In the genomic region with DNA sequence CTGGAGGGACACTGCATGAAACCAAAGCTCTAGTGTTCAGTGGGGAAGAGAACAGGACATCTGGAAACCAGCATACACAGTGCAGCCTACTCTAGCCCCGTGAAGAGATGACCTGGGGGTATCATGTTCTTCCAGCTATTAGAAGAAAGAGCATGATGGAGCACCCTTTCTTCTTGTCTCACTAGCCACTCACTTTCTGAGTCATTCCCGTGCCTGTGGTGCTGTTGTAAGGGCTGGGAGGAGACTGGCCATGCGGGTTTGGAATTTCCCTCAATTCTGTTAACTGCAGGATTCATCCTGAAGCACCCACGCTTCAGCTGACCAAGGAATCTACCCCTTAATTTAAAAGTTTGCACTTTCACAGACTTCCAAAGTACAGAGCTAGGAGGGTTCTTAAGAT, we compare ENCODE assay signal across 20 cellular contexts.
DNase-seq lines count a peak whose midpoint lies in the region; ATAC-seq, FAIRE-seq and TF ChIP-seq lines count a peak whose summit lies in the region.
"Had no signal": no experiment of that assay in that cellular context is flagged by ENCODE, and none has a peak within 500 bp of the region (broad histone marks: within the 10 kb centered on the region; RNA-seq: fewer than 3 reads in every experiment).

No MANE protein-coding gene starts in this region.

- H3K9me3 Mint-ChIP-seq in GM23338: no peaks in the 10 kb centered on the region
- H3K9me3 Mint-ChIP-seq: activated naive CD4-positive, alpha-beta T cell treated with anti-CD3 and anti-CD28 coated beads, Interleukin-2, amount 50 U/mL, for 24 hours; CD4-positive, CD25-positive, alpha-beta regulatory T cell had no signal

- no peaks in the 10 kb centered on the region for H3K9me2 ChIP-seq in GM23338 (ENCODE audit: insufficient read depth)

- H2AFZ ChIP-seq in GM23338: no peak overlapping the region
- H2AFZ ChIP-seq: parathyroid adenoma, PC-9 had no signal

- H3K79me2 ChIP-seq in GM23338 (replicated peaks; ENCODE audit: insufficient read depth): no peaks in the 10 kb centered on the region; the same call in 1 of the 2 replicates
- H3K79me2 ChIP-seq: parathyroid adenoma had no signal

- no peak for TF ChIP-seq CTCF in GM23338 (conservative IDR thresholded peaks at IDR 0.05; ENCODE audit: low read depth in 2 of 2)
- no peak for TF ChIP-seq CTCF in epithelial cell of esophagus (IDR thresholded peaks at IDR 0.05; ENCODE audit: insufficient read depth, low read depth, low read length, missing control alignments)

- H3K4me3 ChIP-seq in GM23338: no peak overlapping the region
- H3K4me3 ChIP-seq in epithelial cell of esophagus (ENCODE audit: low read length): no peak overlapping the region
- H3K4me3 ChIP-seq: PC-9 had no signal

- H3K4me2 ChIP-seq in GM23338: no peak overlapping the region
- H3K4me2 ChIP-seq: PC-9 had no signal

- no peak overlapping the region for H3K27ac Mint-ChIP-seq in GM23338
- H3K27ac Mint-ChIP-seq: activated naive CD4-positive, alpha-beta T cell treated with anti-CD3 and anti-CD28 coated beads, Interleukin-2, amount 50 U/mL, for 24 hours; CD4-positive, CD25-positive, alpha-beta regulatory T cell had no signal

- H3K4me3 Mint-ChIP-seq in GM23338: no peak overlapping the region
- H3K4me3 Mint-ChIP-seq: activated naive CD4-positive, alpha-beta T cell treated with anti-CD3 and anti-CD28 coated beads, Interleukin-2, amount 50 U/mL, for 24 hours; CD4-positive, CD25-positive, alpha-beta regulatory T cell had no signal

- no peaks in the 10 kb centered on the region for H3K36me3 ChIP-seq in GM23338 (ENCODE audit: insufficient read depth)

- peaks cover 3% of the 10 kb centered on the region for H3K27me3 Mint-ChIP-seq in GM23338 (ENCODE audit: insufficient read depth, low read depth, poor library complexity)
- H3K27me3 Mint-ChIP-seq: activated naive CD4-positive, alpha-beta T cell treated with anti-CD3 and anti-CD28 coated beads, Interleukin-2, amount 50 U/mL, for 24 hours had no signal

- H3K4me1 Mint-ChIP-seq in GM23338: peaks cover 26% of the 10 kb centered on the region
- H3K4me1 Mint-ChIP-seq: activated naive CD4-positive, alpha-beta T cell treated with anti-CD3 and anti-CD28 coated beads, Interleukin-2, amount 50 U/mL, for 24 hours; CD4-positive, CD25-positive, alpha-beta regulatory T cell had no signal

- no peaks in the 10 kb centered on the region; the same call in 1 of the 2 replicates for H3K4me1 ChIP-seq in GM23338 (ENCODE audit: insufficient read depth)
- H3K4me1 ChIP-seq: parathyroid adenoma had no signal

- ATAC-seq in GM23338: peak; percentile 40
- no peak for ATAC-seq in GM21825 (IDR thresholded peaks at IDR 0.05; ENCODE audit: unreplicated experiment)
- ATAC-seq in HG02840 (IDR thresholded peaks at IDR 0.05; ENCODE audit: low FRiP score, unreplicated experiment): no peak
- ATAC-seq: activated CD4-positive, CD25-positive, alpha-beta regulatory T cell treated with anti-CD3 and anti-CD28 coated beads, Interleukin-2, amount 50 U/mL, for 24 hours had no signal

- no peaks in the 10 kb centered on the region for H4K20me1 ChIP-seq in GM23338 (replicated peaks; ENCODE audit: insufficient read depth)

- no peaks in the 10 kb centered on the region for H3K27me3 ChIP-seq in GM23338 (ENCODE audit: insufficient read depth)

- H3K36me3 Mint-ChIP-seq in GM23338 (ENCODE audit: low read depth): no peaks in the 10 kb centered on the region
- H3K36me3 Mint-ChIP-seq: activated naive CD4-positive, alpha-beta T cell treated with anti-CD3 and anti-CD28 coated beads, Interleukin-2, amount 50 U/mL, for 24 hours; CD4-positive, CD25-positive, alpha-beta regulatory T cell had no signal

- DNase-seq in GM23338 (ENCODE audit: low spot score) (no peak), RCC 7860 (ENCODE audit: low spot score) (peak; percentile 58), epithelial cell of esophagus (ENCODE audit: low read depth) (peak; percentile 42), renal cortical epithelial cell (ENCODE audit: low read depth) (peak; percentile 91), GOT3 (lab: John Stamatoyannopoulos, UW) (no peak), UCSD-AML1 (lab: John Stamatoyannopoulos, UW; ENCODE audit: unreplicated experiment) (no peak)
- DNase-seq: activated CD8-positive, alpha-beta memory T cell treated with anti-CD3 and anti-CD28 coated beads, Interleukin-2, amount 50 U/mL, for 48 hours; CD4-positive, CD25-positive, alpha-beta regulatory T cell; glutamatergic neuron; NCI-H2029 treated with DMSO at 0.1 percent for 48 hours; NCI-H526 treated with DMSO at 0.1 percent for 48 hours; PC-9; stimulated activated CD4-positive, alpha-beta T cell treated with anti-CD3 and anti-CD28 coated beads, Interleukin-12 subunit alpha, Interleukin-12 subunit beta, amount 100 ng/mL, for 4 hours had no signal

- no peaks in the 10 kb centered on the region for H3F3A ChIP-seq in GM23338 (replicated peaks; ENCODE audit: low read depth)

- FAIRE-seq in RCC 7860 (lab: Jason Lieb, UNC): peak; percentile 72
- FAIRE-seq: GM12892, keratinocyte had no signal

- no peak overlapping the region for H3K27ac ChIP-seq in GM23338 (ENCODE audit: low read depth)
- H3K27ac ChIP-seq: parathyroid adenoma, PC-9 had no signal

TF ChIP-seq in GM23338, 12 proteins besides CTCF, POLR2A, EP300 and RAD21 (continues in another document):
- TF ChIP-seq POLR2AphosphoS5 (IDR thresholded peaks at IDR 0.05; ENCODE audit: low read depth): no peak
- TF ChIP-seq EZH2phosphoT487 (IDR thresholded peaks at IDR 0.05; ENCODE audit: unreplicated experiment): no peak
- TF ChIP-seq STAT1 (IDR thresholded peaks at IDR 0.05; ENCODE audit: unreplicated experiment): no peak
- TF ChIP-seq, protein P1, sequence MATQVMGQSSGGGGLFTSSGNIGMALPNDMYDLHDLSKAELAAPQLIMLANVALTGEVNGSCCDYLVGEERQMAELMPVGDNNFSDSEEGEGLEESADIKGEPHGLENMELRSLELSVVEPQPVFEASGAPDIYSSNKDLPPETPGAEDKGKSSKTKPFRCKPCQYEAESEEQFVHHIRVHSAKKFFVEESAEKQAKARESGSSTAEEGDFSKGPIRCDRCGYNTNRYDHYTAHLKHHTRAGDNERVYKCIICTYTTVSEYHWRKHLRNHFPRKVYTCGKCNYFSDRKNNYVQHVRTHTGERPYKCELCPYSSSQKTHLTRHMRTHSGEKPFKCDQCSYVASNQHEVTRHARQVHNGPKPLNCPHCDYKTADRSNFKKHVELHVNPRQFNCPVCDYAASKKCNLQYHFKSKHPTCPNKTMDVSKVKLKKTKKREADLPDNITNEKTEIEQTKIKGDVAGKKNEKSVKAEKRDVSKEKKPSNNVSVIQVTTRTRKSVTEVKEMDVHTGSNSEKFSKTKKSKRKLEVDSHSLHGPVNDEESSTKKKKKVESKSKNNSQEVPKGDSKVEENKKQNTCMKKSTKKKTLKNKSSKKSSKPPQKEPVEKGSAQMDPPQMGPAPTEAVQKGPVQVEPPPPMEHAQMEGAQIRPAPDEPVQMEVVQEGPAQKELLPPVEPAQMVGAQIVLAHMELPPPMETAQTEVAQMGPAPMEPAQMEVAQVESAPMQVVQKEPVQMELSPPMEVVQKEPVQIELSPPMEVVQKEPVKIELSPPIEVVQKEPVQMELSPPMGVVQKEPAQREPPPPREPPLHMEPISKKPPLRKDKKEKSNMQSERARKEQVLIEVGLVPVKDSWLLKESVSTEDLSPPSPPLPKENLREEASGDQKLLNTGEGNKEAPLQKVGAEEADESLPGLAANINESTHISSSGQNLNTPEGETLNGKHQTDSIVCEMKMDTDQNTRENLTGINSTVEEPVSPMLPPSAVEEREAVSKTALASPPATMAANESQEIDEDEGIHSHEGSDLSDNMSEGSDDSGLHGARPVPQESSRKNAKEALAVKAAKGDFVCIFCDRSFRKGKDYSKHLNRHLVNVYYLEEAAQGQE (IDR thresholded peaks at IDR 0.05; ENCODE audit: unreplicated experiment): no peak
- TF ChIP-seq, protein P2, sequence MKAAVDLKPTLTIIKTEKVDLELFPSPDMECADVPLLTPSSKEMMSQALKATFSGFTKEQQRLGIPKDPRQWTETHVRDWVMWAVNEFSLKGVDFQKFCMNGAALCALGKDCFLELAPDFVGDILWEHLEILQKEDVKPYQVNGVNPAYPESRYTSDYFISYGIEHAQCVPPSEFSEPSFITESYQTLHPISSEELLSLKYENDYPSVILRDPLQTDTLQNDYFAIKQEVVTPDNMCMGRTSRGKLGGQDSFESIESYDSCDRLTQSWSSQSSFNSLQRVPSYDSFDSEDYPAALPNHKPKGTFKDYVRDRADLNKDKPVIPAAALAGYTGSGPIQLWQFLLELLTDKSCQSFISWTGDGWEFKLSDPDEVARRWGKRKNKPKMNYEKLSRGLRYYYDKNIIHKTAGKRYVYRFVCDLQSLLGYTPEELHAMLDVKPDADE (IDR thresholded peaks at IDR 0.05): no peak
- no peak for TF ChIP-seq NANOG (IDR thresholded peaks at IDR 0.05; ENCODE audit: borderline replicate concordance)
- TF ChIP-seq JUNB (IDR thresholded peaks at IDR 0.05; ENCODE audit: unreplicated experiment): no peak
- TF ChIP-seq EZH2 (IDR thresholded peaks at IDR 0.05; ENCODE audit: low read depth, unreplicated experiment): no peak
- TF ChIP-seq ZNF331 (CRISPR knock-in tag; IDR thresholded peaks at IDR 0.05; ENCODE audit: low read depth): no peak

Comparison
In these comparisons a context has a peak if more than half of its experiments do, and no peak if none do; other contexts are left out.
1. DNase-seq: peak in RCC 7860 (single experiment), epithelial cell of esophagus (single experiment) and renal cortical epithelial cell (single experiment); none in GM23338 (single experiment), GOT3 (single experiment) and UCSD-AML1 (single experiment).